Comparison of ENCODE assay signal across 9 cellular contexts in the genomic region with DNA sequence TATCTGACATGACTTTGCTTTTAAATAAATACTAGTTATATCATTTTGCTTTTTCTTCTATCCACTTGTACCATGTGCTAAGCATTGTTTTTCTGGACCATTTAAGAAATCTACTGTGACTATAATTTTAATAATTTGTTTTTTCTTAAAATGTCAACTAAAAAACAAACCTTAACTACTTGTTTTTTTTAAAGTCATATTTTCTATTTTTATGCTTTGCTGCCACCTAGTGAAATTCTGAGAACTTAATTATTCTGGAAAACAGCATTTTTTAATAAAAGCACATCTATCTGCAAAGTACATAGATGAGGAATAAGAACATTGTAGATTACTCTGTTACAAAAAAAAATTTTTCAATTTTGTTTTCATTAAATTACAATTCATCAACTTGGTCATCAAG. TPM values are rescaled to one million over a fixed set of nuclear protein-coding genes. Genes with fewer than 3 reads are reported as not detected.
DNase-seq lines count a peak whose midpoint lies in the region; ATAC-seq and TF ChIP-seq lines count a peak whose summit lies in the region.
"Had no signal": no experiment of that assay in that cellular context is flagged by ENCODE, and none has a peak within 500 bp of the region (broad histone marks: within the 10 kb centered on the region; RNA-seq: fewer than 3 reads in every experiment).

No MANE protein-coding gene starts in this region.

- no peak overlapping the region for H2BK20ac ChIP-seq in IMR-90 (ENCODE audit: low read depth, low read length)

- no peak overlapping the region for H3K23ac ChIP-seq in IMR-90 (ENCODE audit: low read depth, low read length)

- no peak for TF ChIP-seq POLR2A in IMR-90 (IDR thresholded peaks at IDR 0.05; ENCODE audit: low read depth, low read length)

- DNase-seq in CD14-positive monocyte (ENCODE audit: low spot score) (no peak), IMR-90 (peak; percentile 42), left kidney (ENCODE audit: low read depth, low spot score) (peak; percentile 19), T-helper 1 cell (no peak), left colon (no peak), NCI-H510A treated with DMSO at 0.1 percent for 48 hours (lab: John Stamatoyannopoulos, UW) (no peak), posterior cingulate gyrus (no peak)
- DNase-seq: occipital lobe had no signal

- dilution Hi-C loops in IMR-90 (cut with HindIII; ENCODE audit: low sequenced_read_pairs, unreplicated experiment): no loop called here

- no peaks in the 10 kb centered on the region for H3K9me1 ChIP-seq in IMR-90 (ENCODE audit: insufficient read depth, low read length)

- H3K9me3 ChIP-seq in IMR-90 (ENCODE audit: control insufficient read depth, insufficient read depth, low read length): no peaks in the 10 kb centered on the region

- no TSS peak for BruUV-seq in IMR-90 (replicated peaks; lab: Mats Ljungman, UMichigan)

- no peak overlapping the region for H3K18ac ChIP-seq in IMR-90 (ENCODE audit: low read depth, low read length)

- ATAC-seq in IMR-90 (ENCODE audit: low read depth) (no peak), left colon (no peak)

- H4K5ac ChIP-seq in IMR-90 (ENCODE audit: low read depth, low read length): no peak overlapping the region

- no peak overlapping the region for H4K91ac ChIP-seq in IMR-90 (ENCODE audit: insufficient read depth, low read depth, low read length)

- no peaks in the 10 kb centered on the region for H3K4me1 Mint-ChIP-seq in CD14-positive monocyte

- H2AFZ ChIP-seq in IMR-90 (replicated peaks; ENCODE audit: low read length, poor library complexity): no peak overlapping the region

- no peaks in the 10 kb centered on the region for H3K27me3 Mint-ChIP-seq in CD14-positive monocyte (ENCODE audit: low read depth in 3 of 3)

- H3K36me3 Mint-ChIP-seq in CD14-positive monocyte: peaks cover 40 to 42% of the 10 kb centered on the region in 2 donors

- H3K9ac ChIP-seq in IMR-90 (ENCODE audit: low read depth, low read length): no peak overlapping the region

- H3K79me1 ChIP-seq in IMR-90 (ENCODE audit: low read depth in 1 of 2, low read length in 2 of 2): no peaks in the 10 kb centered on the region

- H3K36me3 ChIP-seq in IMR-90 (ENCODE audit: control insufficient read depth, insufficient read depth, low read length): peaks cover 5% of the 10 kb centered on the region; the same call in 1 of the 2 replicates

- no peaks in the 10 kb centered on the region for H3K9me3 Mint-ChIP-seq in CD14-positive monocyte

- POLR2A ChIA-PET in IMR-90 (lab: Charles Lee; ENCODE audit: unreplicated experiment): no interaction called here

- no peak overlapping the region for H2BK120ac ChIP-seq in IMR-90 (ENCODE audit: low read depth, low read length)

- H2AK9ac ChIP-seq in IMR-90 (replicated peaks; ENCODE audit: low read depth, low read length, poor library complexity): no peak overlapping the region

- no peak overlapping the region for H3K27ac Mint-ChIP-seq in CD14-positive monocyte

- H2BK15ac ChIP-seq in IMR-90 (ENCODE audit: low read depth, low read length): no peak overlapping the region

- no peaks in the 10 kb centered on the region for H3K27me3 ChIP-seq in IMR-90 (ENCODE audit: control insufficient read depth, insufficient read depth, low read length)

- no peak overlapping the region for H3K4me2 ChIP-seq in IMR-90 (ENCODE audit: low read depth, low read length)

- H3K27ac ChIP-seq in IMR-90 (ENCODE audit: insufficient read depth, low read length) (no peak overlapping the region), VCaP (no peak overlapping the region)

- no peak overlapping the region for H3K14ac ChIP-seq in IMR-90 (replicated peaks; ENCODE audit: low read depth, low read length)

- H2BK5ac ChIP-seq in IMR-90 (ENCODE audit: low read depth, low read length, poor library complexity, severe bottlenecking): no peak overlapping the region

- peak; percentile 28 for TF ChIP-seq CTCF in CD14-positive monocyte (IDR thresholded peaks at IDR 0.05)
- peak; percentile 52 for TF ChIP-seq CTCF in IMR-90 (conservative IDR thresholded peaks at IDR 0.05; ENCODE audit: low read depth, low read length)
- TF ChIP-seq CTCF in VCaP (conservative IDR thresholded peaks at IDR 0.05): peak; percentile 65

- in situ Hi-C loops in IMR-90 (cut with MboI; ENCODE audit: low sequenced_read_pairs): no loop called here

- H3K4me3 Mint-ChIP-seq in CD14-positive monocyte: no peak overlapping the region

- no peak overlapping the region for H2AK5ac ChIP-seq in IMR-90 (ENCODE audit: low read depth, low read length)

- no peaks in the 10 kb centered on the region for H4K20me1 ChIP-seq in IMR-90 (ENCODE audit: insufficient read depth, low read length)

- intact Hi-C loops in CD14-positive monocyte (cut with micrococcal nuclease): no loop called here
- intact Hi-C loops in IMR-90 (cut with micrococcal nuclease): loop anchor here (1.0 to 2.0 kb wide), 2 partner anchors 54 to 714 kb away; a partner anchor contains a TSS
- intact Hi-C loops in left colon (cut with DNase I, micrococcal nuclease): loop anchor here in 1 of 2 donors (10.0 kb wide), 1 partner anchor 586 kb away; no protein-coding TSS in a partner anchor
- intact Hi-C loops in posterior cingulate gyrus (cut with DNase I): no loop called here

- H3K56ac ChIP-seq in IMR-90 (ENCODE audit: extremely low read depth, insufficient read depth, low read length): no peak overlapping the region

- H3K4ac ChIP-seq in IMR-90 (ENCODE audit: low read depth, low read length): no peak overlapping the region

- no peak overlapping the region for H4K8ac ChIP-seq in IMR-90 (ENCODE audit: low read depth in 2 of 2, low read length in 2 of 2)

- peak; percentile 54 for TF ChIP-seq RAD21 in IMR-90 (IDR thresholded peaks at IDR 0.05; ENCODE audit: low read length)

- H3K4me1 ChIP-seq in IMR-90 (ENCODE audit: control insufficient read depth, insufficient read depth, low read length): no peaks in the 10 kb centered on the region

- no peak overlapping the region for H3K4me3 ChIP-seq in IMR-90 (ENCODE audit: insufficient read depth, low read depth, low read length)

- CTCF ChIA-PET in IMR-90 (lab: Yijun Ruan, JAX): interaction anchor here (0.7 to 1.7 kb wide), 6 partner anchors 11 to 637 kb away, joined by 3 to 4 read pairs (median 3); no protein-coding TSS in a partner anchor

TF ChIP-seq in IMR-90, 13 proteins besides CTCF, POLR2A, EP300 and RAD21:
- TF ChIP-seq SMC3 (IDR thresholded peaks at IDR 0.05; ENCODE audit: low read depth, low read length): peak; percentile 62
- TF ChIP-seq, protein P1, sequence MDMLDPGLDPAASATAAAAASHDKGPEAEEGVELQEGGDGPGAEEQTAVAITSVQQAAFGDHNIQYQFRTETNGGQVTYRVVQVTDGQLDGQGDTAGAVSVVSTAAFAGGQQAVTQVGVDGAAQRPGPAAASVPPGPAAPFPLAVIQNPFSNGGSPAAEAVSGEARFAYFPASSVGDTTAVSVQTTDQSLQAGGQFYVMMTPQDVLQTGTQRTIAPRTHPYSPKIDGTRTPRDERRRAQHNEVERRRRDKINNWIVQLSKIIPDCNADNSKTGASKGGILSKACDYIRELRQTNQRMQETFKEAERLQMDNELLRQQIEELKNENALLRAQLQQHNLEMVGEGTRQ (IDR thresholded peaks at IDR 0.05; ENCODE audit: low read depth, low read length): no peak
- TF ChIP-seq, protein P2, sequence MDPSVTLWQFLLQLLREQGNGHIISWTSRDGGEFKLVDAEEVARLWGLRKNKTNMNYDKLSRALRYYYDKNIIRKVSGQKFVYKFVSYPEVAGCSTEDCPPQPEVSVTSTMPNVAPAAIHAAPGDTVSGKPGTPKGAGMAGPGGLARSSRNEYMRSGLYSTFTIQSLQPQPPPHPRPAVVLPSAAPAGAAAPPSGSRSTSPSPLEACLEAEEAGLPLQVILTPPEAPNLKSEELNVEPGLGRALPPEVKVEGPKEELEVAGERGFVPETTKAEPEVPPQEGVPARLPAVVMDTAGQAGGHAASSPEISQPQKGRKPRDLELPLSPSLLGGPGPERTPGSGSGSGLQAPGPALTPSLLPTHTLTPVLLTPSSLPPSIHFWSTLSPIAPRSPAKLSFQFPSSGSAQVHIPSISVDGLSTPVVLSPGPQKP (IDR thresholded peaks at IDR 0.05; ENCODE audit: borderline replicate concordance, low read depth, low read length): no peak
TF ChIP-seq in IMR-90: peak in this region for 1.

RNA-seq across cellular contexts. Expression of a gene that starts 47.4 kb away (rescaled TPM):
- polyA plus RNA-seq in CD14-positive monocyte (1 to 10 TPM; 7.0 to 7.9 TPM), IMR-90 (2012; rRNA removed) (6.5 and 7.9 TPM in 2 replicates)
- total RNA-seq in IMR-90 (2012; rRNA removed) (18.8 and 27.8 TPM in 2 replicates), left colon (10 to 100 TPM; 17.0 to 19.0 TPM)
- polyA plus RNA-seq in IMR-90 (2012; cell fraction: cytosol; rRNA removed): 1.2 and 1.7 TPM in 2 replicates
- 0.65 and 2.9 TPM in 2 replicates for polyA plus RNA-seq in IMR-90 (2012; cell fraction: nucleus; rRNA removed; ENCODE audit: low replicate concordance)

Comparison
In these comparisons a context has a peak if more than half of its experiments do, and no peak if none do; other contexts are left out.
1. DNase-seq: peak in IMR-90 (single experiment) and left kidney (single experiment); none in CD14-positive monocyte (single experiment), T-helper 1 cell (0 of 5), left colon (0 of 2), NCI-H510A treated with DMSO at 0.1 percent for 48 hours (single experiment) and posterior cingulate gyrus (0 of 10).
2. Peak in every context shown above with its lines, with median percentiles within 50 percentile points of each other: CTCF ChIP-seq.